In the genomic region with DNA sequence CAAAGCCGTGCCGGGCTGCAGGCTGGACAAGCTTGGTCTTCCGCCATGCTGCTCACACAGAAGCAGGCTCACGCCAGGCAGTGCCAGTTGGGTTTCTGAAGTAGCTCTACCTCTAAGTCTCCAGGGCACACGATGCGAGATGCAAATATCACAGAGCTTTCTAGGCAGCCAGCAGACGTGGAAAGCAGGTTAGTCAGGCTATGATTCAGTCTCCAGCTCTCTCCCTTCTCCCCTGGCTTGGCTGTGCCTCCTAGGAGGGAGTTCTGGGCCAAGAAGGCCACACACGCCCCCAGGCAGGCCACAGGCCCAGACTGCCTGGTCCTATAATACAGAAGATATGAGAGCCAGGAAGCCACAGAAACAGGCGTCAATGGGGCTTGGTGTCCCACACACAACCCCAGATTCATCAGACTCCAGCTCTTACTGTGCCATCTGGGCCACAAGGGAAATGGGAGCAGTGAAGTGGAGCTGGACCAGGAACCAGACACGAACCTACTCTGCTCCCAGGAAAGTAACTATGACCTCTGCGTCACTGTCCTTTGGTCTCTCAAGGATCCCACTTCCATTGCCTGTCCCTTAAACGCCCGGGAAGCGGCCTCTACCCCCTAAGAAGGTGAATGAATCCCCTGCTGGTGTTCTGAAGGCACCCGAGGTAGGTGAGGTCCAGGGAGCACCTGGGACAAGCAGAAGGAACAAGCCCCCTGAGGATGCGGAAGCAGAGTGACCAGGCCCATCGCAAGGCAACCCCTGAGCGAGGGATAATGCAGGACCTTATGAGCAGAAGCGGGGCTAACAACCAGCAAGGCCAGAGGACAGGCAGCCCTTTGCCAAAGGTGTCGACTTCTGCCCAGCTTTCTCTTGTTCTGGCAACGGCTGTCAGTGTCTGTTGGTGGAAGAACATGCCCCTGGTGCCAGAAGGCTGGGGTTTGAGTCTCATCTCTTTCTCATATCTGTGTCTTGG, we compare ENCODE assay signal across 11 cellular contexts.
DNase-seq lines count a peak whose midpoint lies in the region; ATAC-seq and TF ChIP-seq lines count a peak whose summit lies in the region.
"Had no signal": no experiment of that assay in that cellular context is flagged by ENCODE, and none has a peak within 500 bp of the region (broad histone marks: within the 10 kb centered on the region; RNA-seq: fewer than 3 reads in every experiment).

No MANE protein-coding gene starts in this region.

- H3K4me1 ChIP-seq in MM.1S (ENCODE audit: low read length), result peaks cover 18% of the 10 kb centered on the region

- no peaks in the 10 kb centered on the region for H3K27me3 ChIP-seq in MM.1S (replicated peaks; ENCODE audit: insufficient read depth, low read length)

- DNase-seq in AG10803 (ENCODE audit: low read depth) (peak; percentile 39), chondrocyte (ENCODE audit: low spot score) (no peak), myocyte (ENCODE audit: low read depth) (peak; percentile 46), NCI-H146 treated with DMSO at 0.1 percent for 48 hours (lab: John Stamatoyannopoulos, UW; ENCODE audit: unreplicated experiment) (no peak), MM.1S (no peak), NCI-H345 (lab: John Stamatoyannopoulos, UW) (no peak)
- DNase-seq: OCI-M1 had no signal

- no peaks in the 10 kb centered on the region for H3K36me3 Mint-ChIP-seq in chondrocyte (ENCODE audit: low read depth)

- H3K27me3 Mint-ChIP-seq in chondrocyte (ENCODE audit: low read depth), result no peaks in the 10 kb centered on the region

- H3K79me2 ChIP-seq in MM.1S (ENCODE audit: low read length), result no peaks in the 10 kb centered on the region

- no peaks in the 10 kb centered on the region for H3K9me3 Mint-ChIP-seq in chondrocyte (ENCODE audit: low read depth)
- H3K9me3 Mint-ChIP-seq: nephron had no signal

- TF ChIP-seq CTCF in AG10803 (conservative IDR thresholded peaks at IDR 0.05; ENCODE audit: low read length) (no peak), chondrocyte (IDR thresholded peaks at IDR 0.05) (no peak), MM.1S (IDR thresholded peaks at IDR 0.05; ENCODE audit: low read length) (no peak)

- H3K9me2 ChIP-seq in MM.1S (replicated peaks; ENCODE audit: insufficient read depth, low read length), result no peaks in the 10 kb centered on the region

- H3K36me3 ChIP-seq in MM.1S (replicated peaks; ENCODE audit: insufficient read depth, low read length), result no peaks in the 10 kb centered on the region

- H3K9me3 ChIP-seq in MM.1S (replicated peaks; ENCODE audit: insufficient read depth, low read length), result no peaks in the 10 kb centered on the region

- no peak overlapping the region for H3K27ac ChIP-seq in MM.1S (ENCODE audit: low read length)

- H3F3A ChIP-seq in MM.1S (ENCODE audit: insufficient read depth, low read length), result 0 out of 2 replicates have a peak, but pooled peaks cover 6% of the 10 kb centered on the region

- H3K4me3 ChIP-seq in AG10803 (ENCODE audit: low read length), result no peak overlapping the region
- H3K4me3 ChIP-seq in MM.1S (ENCODE audit: low read length), result no peak overlapping the region

- H3K9ac ChIP-seq in MM.1S (ENCODE audit: low read length), result no peak overlapping the region

- no peaks in the 10 kb centered on the region for H4K20me1 ChIP-seq in MM.1S (ENCODE audit: insufficient read depth, low read length)

- H3K4me3 Mint-ChIP-seq in chondrocyte (ENCODE audit: unreplicated experiment), result no peak overlapping the region
- H3K4me3 Mint-ChIP-seq: brain, nephron had no signal

- ATAC-seq in HG02798 (IDR thresholded peaks at IDR 0.05; ENCODE audit: poor library complexity, unreplicated experiment), result peak; percentile 8
- ATAC-seq in activated CD4-positive, CD25-positive, alpha-beta regulatory T cell treated with anti-CD3 and anti-CD28 coated beads, Interleukin-2, amount 50 U/mL, for 24 hours, result no peak

- H3K4me2 ChIP-seq in MM.1S (ENCODE audit: low read depth, low read length), result no peak overlapping the region

- peaks cover 39% of the 10 kb centered on the region for H3K4me1 Mint-ChIP-seq in chondrocyte (ENCODE audit: low read depth)

- H2AFZ ChIP-seq in MM.1S (ENCODE audit: low read length), result no peak overlapping the region

- H3K27ac Mint-ChIP-seq in chondrocyte (ENCODE audit: unreplicated experiment), result peak overlapping the region; percentile 45

Comparison
In these comparisons a context has a peak if more than half of its experiments do, and no peak if none do; other contexts are left out.
1. DNase-seq: peak in AG10803 (single experiment) and myocyte (single experiment); none in chondrocyte (single experiment), NCI-H146 treated with DMSO at 0.1 percent for 48 hours (single experiment), MM.1S (single experiment) and NCI-H345 (single experiment).